ENCODE assay signal across 8 cellular contexts in genomic region chr15:45162771-45163507, GRCh38. TPM values are rescaled to one million over a fixed set of nuclear protein-coding genes. Genes with fewer than 3 reads are reported as not detected.
DNase-seq lines count a peak whose midpoint lies in the region; ATAC-seq, FAIRE-seq and TF ChIP-seq lines count a peak whose summit lies in the region.

No MANE protein-coding gene starts in this region.

- no peak for TF ChIP-seq EP300 in HepG2 (IDR thresholded peaks at IDR 0.05; ENCODE audit: low read depth in 2 of 2, low read length in 2 of 2)
- no peak for TF ChIP-seq EP300 in HepG2 (CRISPR knock-in tag; IDR thresholded peaks at IDR 0.05; ENCODE audit: borderline replicate concordance)

- H3K36me3 ChIP-seq in DND-41 (ENCODE audit: insufficient read depth, low read length): no peaks in the 10 kb centered on the region
- no peaks in the 10 kb centered on the region for H3K36me3 ChIP-seq in HepG2 (replicated peaks in 1 of 2; ENCODE audit: control insufficient read depth in 1 of 2, insufficient read depth in 2 of 2, low read length in 2 of 2)

- H3K4me3 ChIP-seq in DND-41 (ENCODE audit: low read depth in 1 of 2, low read length in 2 of 2) (no peak overlapping the region), HepG2 (replicated peaks in 1 of 3; ENCODE audit: insufficient read depth in 1 of 3, low read depth in 2 of 3, low read length in 3 of 3) (no peak overlapping the region; a peak in 1 of 6 replicates)

- H3K27ac ChIP-seq in DND-41 (ENCODE audit: low read length) (no peak overlapping the region), HepG2 (ENCODE audit: extremely low read length, insufficient read depth, low read length) (no peak overlapping the region)

- H3K9ac ChIP-seq in DND-41 (ENCODE audit: low read depth, low read length): no peak overlapping the region
- no peak overlapping the region for H3K9ac ChIP-seq in HepG2 (ENCODE audit: insufficient read depth, low read depth, low read length)

- H3K9me3 ChIP-seq in DND-41 (ENCODE audit: insufficient read depth, low read length, severe bottlenecking) (no peaks in the 10 kb centered on the region), HepG2 (ENCODE audit: low read length) (no peaks in the 10 kb centered on the region)

- in situ Hi-C loops in HepG2 (cut with HindIII; ENCODE audit: extremely low pct_ligation_motif_present, low pct_unique_long_range_greater_than_20kb): loop anchor here (5.0 kb wide), 2 partner anchors 99 to 239 kb away; a partner anchor contains a TSS

- H3K79me2 ChIP-seq in DND-41 (ENCODE audit: insufficient read depth, low read length) (peaks cover 8% of the 10 kb centered on the region), HepG2 (ENCODE audit: insufficient read depth, low read length) (no peaks in the 10 kb centered on the region)

- no peak overlapping the region for H3K27ac Mint-ChIP-seq in activated CD4-positive, alpha-beta T cell treated with anti-CD3 and anti-CD28 coated beads, Interleukin-2, amount 10 ng/mL, durations not matched to agents 7 days and 5 days
- H3K27ac Mint-ChIP-seq in dendritic cell treated with granulocyte-macrophage colony-stimulating factor and Interleukin-4, amounts not matched to agents 40 ng/mL and 50 ng/mL, for 4 days: peak overlapping the region; percentile 93

- no peaks in the 10 kb centered on the region for H3K27me3 Mint-ChIP-seq in activated CD4-positive, alpha-beta T cell treated with anti-CD3 and anti-CD28 coated beads, Interleukin-2, amount 10 ng/mL, durations not matched to agents 7 days and 5 days
- H3K27me3 Mint-ChIP-seq in dendritic cell treated with granulocyte-macrophage colony-stimulating factor and Interleukin-4, amounts not matched to agents 40 ng/mL and 50 ng/mL, for 4 days: no peaks in the 10 kb centered on the region

- H3K27me3 ChIP-seq in DND-41 (ENCODE audit: insufficient read depth, low read length, poor library complexity): no peaks in the 10 kb centered on the region
- no peaks in the 10 kb centered on the region for H3K27me3 ChIP-seq in HepG2 (ENCODE audit: control insufficient read depth in 1 of 2, insufficient read depth in 2 of 2, low read length in 2 of 2)

- CTCF ChIA-PET in activated CD4-positive, alpha-beta T cell treated with anti-CD3 and anti-CD28 coated beads, Interleukin-2, amount 10 ng/mL, durations not matched to agents 7 days and 5 days (lab: Charles Lee): interaction anchor here (0.5 to 8.8 kb wide), 23 partner anchors 8 to 534 kb away, joined by 3 to 111 read pairs (median 4); no protein-coding TSS in a partner anchor
- CTCF ChIA-PET in HepG2 (lab: Yijun Ruan, JAX; ENCODE audit: low intra/inter-chr PET ratio, low total read pairs): interaction anchor here (0.7 to 2.3 kb wide), 5 partner anchors 42 to 294 kb away, joined by 3 to 16 read pairs (median 4); no protein-coding TSS in a partner anchor

- no peak for TF ChIP-seq POLR2A in HepG2 (IDR thresholded peaks at IDR 0.05; ENCODE audit: insufficient read depth in 1 of 2, low read depth in 2 of 2, low read length in 2 of 2)

- intact Hi-C loops in dendritic cell treated with granulocyte-macrophage colony-stimulating factor and Interleukin-4, amounts not matched to agents 40 ng/mL and 50 ng/mL, for 4 days (cut with micrococcal nuclease): loop anchor here (5.0 kb wide), 1 partner anchor 36 kb away; the partner anchor contains the start of genes DUOX1 and DUOXA1
- intact Hi-C loops in HepG2 (cut with micrococcal nuclease; ENCODE audit: unreplicated experiment): loop anchor here (2.0 to 5.0 kb wide), 3 partner anchors 38 to 294 kb away; a partner anchor contains a TSS

- TF ChIP-seq CTCF in DND-41 (IDR thresholded peaks at IDR 0.05; ENCODE audit: borderline replicate concordance, extremely low read depth, low read length, poor library complexity, severe bottlenecking) (peak; percentile 90), HepG2 (CRISPR knock-in tag; IDR thresholded peaks at IDR 0.05) (peak; percentile 98)

- H4K20me1 ChIP-seq in DND-41 (ENCODE audit: insufficient read depth, low read length): no peaks in the 10 kb centered on the region
- no peaks in the 10 kb centered on the region for H4K20me1 ChIP-seq in HepG2 (ENCODE audit: insufficient read depth, low read length)

- H3K4me3 Mint-ChIP-seq in activated CD4-positive, alpha-beta T cell treated with anti-CD3 and anti-CD28 coated beads, Interleukin-2, amount 10 ng/mL, durations not matched to agents 7 days and 5 days: no peak overlapping the region
- H3K4me3 Mint-ChIP-seq in dendritic cell treated with granulocyte-macrophage colony-stimulating factor and Interleukin-4, amounts not matched to agents 40 ng/mL and 50 ng/mL, for 4 days: peak overlapping the region; percentile 69

- H3K4me2 ChIP-seq in DND-41 (ENCODE audit: insufficient read depth, low read length) (no peak overlapping the region), HepG2 (ENCODE audit: low read depth, low read length) (peak overlapping the region; percentile 38; the same call in 1 of the 2 replicates)

- peak; percentile 94 for FAIRE-seq in HepG2 (lab: Jason Lieb, UNC)

- TF ChIP-seq RAD21 in HepG2 (CRISPR knock-in tag; IDR thresholded peaks at IDR 0.05): peak; percentile 96

- WGBS in HepG2 (ENCODE audit: low lambda C conversion rate): 0% methylated on average over 5 of the region's 7 CpGs

- peaks cover 2% of the 10 kb centered on the region for H3K36me3 Mint-ChIP-seq in activated CD4-positive, alpha-beta T cell treated with anti-CD3 and anti-CD28 coated beads, Interleukin-2, amount 10 ng/mL, durations not matched to agents 7 days and 5 days (ENCODE audit: low read depth)
- H3K36me3 Mint-ChIP-seq in dendritic cell treated with granulocyte-macrophage colony-stimulating factor and Interleukin-4, amounts not matched to agents 40 ng/mL and 50 ng/mL, for 4 days (ENCODE audit: low read depth): peaks cover 39% of the 10 kb centered on the region

- no TSS peak for BruUV-seq in HepG2 (replicated peaks; lab: Mats Ljungman, UMichigan)

- POLR2A ChIA-PET in activated CD4-positive, alpha-beta T cell treated with anti-CD3 and anti-CD28 coated beads, Interleukin-2, amount 10 ng/mL, durations not matched to agents 7 days and 5 days (lab: Charles Lee): interaction anchor here (0.6 kb wide), 1 partner anchor 206 kb away, joined by 3 read pairs; the partner anchor contains the start of gene TERB2
- POLR2A ChIA-PET in HepG2 (lab: Yijun Ruan, JAX): interaction anchor here (0.9 to 1.9 kb wide), 6 partner anchors 24 to 239 kb away, joined by 4 to 12 read pairs (median 5); partner anchors contain the start of gene SHF

- ATAC-seq in DND-41 (ENCODE audit: insufficient read depth, low read depth) (peak; percentile 63), HG02973 (IDR thresholded peaks at IDR 0.05; ENCODE audit: unreplicated experiment) (peak; percentile 36), HepG2 (peak; percentile 83), GM21528 (IDR thresholded peaks at IDR 0.05; ENCODE audit: low FRiP score, unreplicated experiment) (no peak)

- peak; percentile 74 for DNase-seq in DND-41
- peak; percentile 86 for DNase-seq in NCI-H524 treated with DMSO at 0.1 percent for 48 hours (lab: John Stamatoyannopoulos, UW)
- DNase-seq in activated CD4-positive, alpha-beta T cell treated with anti-CD3 and anti-CD28 coated beads, Interleukin-2, amount 10 ng/mL, durations not matched to agents 7 days and 5 days: peak; percentile 71
- peak; percentile 76 for DNase-seq in HepG2 (ENCODE audit: low spot score)
- peak; percentile 9 to 29 (median 28) for DNase-seq in stimulated activated CD4-positive, alpha-beta T cell treated with anti-CD3 and anti-CD28 coated beads, TNF-alpha, amount 100 ng/mL, for 1 hour (ENCODE audit: low read depth in 3 of 3, low spot score in 1 of 3)

- H3K4me1 Mint-ChIP-seq in activated CD4-positive, alpha-beta T cell treated with anti-CD3 and anti-CD28 coated beads, Interleukin-2, amount 10 ng/mL, durations not matched to agents 7 days and 5 days: peaks cover 20% of the 10 kb centered on the region
- H3K4me1 Mint-ChIP-seq in dendritic cell treated with granulocyte-macrophage colony-stimulating factor and Interleukin-4, amounts not matched to agents 40 ng/mL and 50 ng/mL, for 4 days (ENCODE audit: low read depth): peaks cover 79% of the 10 kb centered on the region

- H3K4me1 ChIP-seq in DND-41 (ENCODE audit: insufficient read depth, low read length) (peaks cover 21% of the 10 kb centered on the region), HepG2 (ENCODE audit: insufficient read depth, low read length) (peaks cover 41% of the 10 kb centered on the region)

- no peaks in the 10 kb centered on the region for H3K9me3 Mint-ChIP-seq in activated CD4-positive, alpha-beta T cell treated with anti-CD3 and anti-CD28 coated beads, Interleukin-2, amount 10 ng/mL, durations not matched to agents 7 days and 5 days
- H3K9me3 Mint-ChIP-seq in dendritic cell treated with granulocyte-macrophage colony-stimulating factor and Interleukin-4, amounts not matched to agents 40 ng/mL and 50 ng/mL, for 4 days: no peaks in the 10 kb centered on the region

- H2AFZ ChIP-seq in DND-41 (ENCODE audit: low read depth, low read length) (no peak overlapping the region), HepG2 (ENCODE audit: low read length) (no peak overlapping the region)

RNA-seq across cellular contexts. Expression of gene SHF, which starts 24.8 kb away (rescaled TPM):
- total RNA-seq in activated CD4-positive, alpha-beta T cell treated with anti-CD3 and anti-CD28 coated beads, Interleukin-2, amount 10 ng/mL, durations not matched to agents 7 days and 5 days: under 1 TPM; 0.79 to 0.92 TPM
- 16.8 and 25.5 TPM in 2 replicates for total RNA-seq in HepG2 (2016; rRNA removed; fragmentation: Illumina TruSeq; extraction: Trizol)
- total RNA-seq in HepG2 (2016; cell fraction: cytosol; rRNA removed; fragmentation: Illumina TruSeq; extraction: Trizol; ENCODE audit: low read depth): 12.8 and 14.1 TPM in 2 replicates
- total RNA-seq in HepG2 (2016; cell fraction: insoluble cytoplasmic fraction; rRNA removed; fragmentation: Illumina TruSeq; extraction: Trizol): 14.2 and 23.0 TPM in 2 replicates
- 21.8 and 26.1 TPM in 2 replicates for total RNA-seq in HepG2 (2016; cell fraction: membrane; rRNA removed; fragmentation: Illumina TruSeq; extraction: Trizol)
- total RNA-seq in HepG2 (2016; cell fraction: nucleus; rRNA removed; fragmentation: Illumina TruSeq; extraction: Trizol): 19.6 and 27.1 TPM in 2 replicates
- 20.9 and 21.4 TPM in 2 replicates for polyA plus RNA-seq in HepG2 (2011; rRNA removed)
- 13.0 and 16.7 TPM in 2 replicates for polyA plus RNA-seq in HepG2 (2011; cell fraction: cytosol; rRNA removed)
- 19.6 and 22.5 TPM in 2 replicates for polyA plus RNA-seq in HepG2 (2011; cell fraction: nucleus; rRNA removed)
- polyA plus RNA-seq in HepG2 (2012): 20.3 and 23.9 TPM in 2 replicates
- 15.0 and 15.7 TPM in 2 replicates for polyA plus RNA-seq in HepG2 (2016; cell fraction: cytosol; fragmentation: Illumina TruSeq; extraction: Trizol; ENCODE audit: low read depth)
- polyA plus RNA-seq in HepG2 (2016; cell fraction: insoluble cytoplasmic fraction; fragmentation: Illumina TruSeq; extraction: Trizol; ENCODE audit: low read depth): 20.8 and 23.0 TPM in 2 replicates
- polyA plus RNA-seq in HepG2 (2016; cell fraction: membrane; fragmentation: Illumina TruSeq; extraction: Trizol; ENCODE audit: low read depth): 19.3 and 22.0 TPM in 2 replicates
- polyA plus RNA-seq in HepG2 (2016; cell fraction: nucleus; fragmentation: Illumina TruSeq; extraction: Trizol; ENCODE audit: insufficient read depth, low read depth): 27.9 and 28.2 TPM in 2 replicates
- polyA minus RNA-seq in HepG2 (2011; rRNA and poly(A)+ RNA removed; ENCODE audit: low replicate concordance): 3.7 and 33.1 TPM in 2 replicates
- 10.0 and 13.8 TPM in 2 replicates for polyA minus RNA-seq in HepG2 (2011; cell fraction: cytosol; rRNA and poly(A)+ RNA removed)
- 18.3 and 18.9 TPM in 2 replicates for polyA minus RNA-seq in HepG2 (2011; cell fraction: nucleus; rRNA and poly(A)+ RNA removed)

RNA-seq across cellular contexts. Expression of gene DUOX1, which starts 33.1 kb away (rescaled TPM):
- not detected for total RNA-seq in activated CD4-positive, alpha-beta T cell treated with anti-CD3 and anti-CD28 coated beads, Interleukin-2, amount 10 ng/mL, durations not matched to agents 7 days and 5 days
- total RNA-seq in HepG2 (2016; rRNA removed; fragmentation: Illumina TruSeq; extraction: Trizol): not detected in 2 replicates
- total RNA-seq in HepG2 (2016; cell fraction: cytosol; rRNA removed; fragmentation: Illumina TruSeq; extraction: Trizol; ENCODE audit: low read depth): not detected in 2 replicates
- not detected in 2 replicates for total RNA-seq in HepG2 (2016; cell fraction: insoluble cytoplasmic fraction; rRNA removed; fragmentation: Illumina TruSeq; extraction: Trizol)
- total RNA-seq in HepG2 (2016; cell fraction: membrane; rRNA removed; fragmentation: Illumina TruSeq; extraction: Trizol): not detected in 2 replicates
- total RNA-seq in HepG2 (2016; cell fraction: nucleus; rRNA removed; fragmentation: Illumina TruSeq; extraction: Trizol): not detected in 2 replicates
- polyA plus RNA-seq in HepG2 (2011; rRNA removed): 0.03 TPM in 1 of 2 replicates, not detected in the other
- polyA plus RNA-seq in HepG2 (2011; cell fraction: cytosol; rRNA removed): not detected in 2 replicates
- polyA plus RNA-seq in HepG2 (2011; cell fraction: nucleus; rRNA removed): 0.03 TPM in 1 of 2 replicates, not detected in the other
- 0.28 and 0.65 TPM in 2 replicates for polyA plus RNA-seq in HepG2 (2012)
- polyA plus RNA-seq in HepG2 (2016; cell fraction: cytosol; fragmentation: Illumina TruSeq; extraction: Trizol; ENCODE audit: low read depth): not detected in 2 replicates
- 0.13 TPM in 1 of 2 replicates, not detected in the other for polyA plus RNA-seq in HepG2 (2016; cell fraction: insoluble cytoplasmic fraction; fragmentation: Illumina TruSeq; extraction: Trizol; ENCODE audit: low read depth)
- not detected in 2 replicates for polyA plus RNA-seq in HepG2 (2016; cell fraction: membrane; fragmentation: Illumina TruSeq; extraction: Trizol; ENCODE audit: low read depth)
- polyA plus RNA-seq in HepG2 (2016; cell fraction: nucleus; fragmentation: Illumina TruSeq; extraction: Trizol; ENCODE audit: insufficient read depth, low read depth): not detected in 2 replicates
- 0.47 TPM in 1 of 2 replicates, not detected in the other for polyA minus RNA-seq in HepG2 (2011; rRNA and poly(A)+ RNA removed; ENCODE audit: low replicate concordance)
- not detected in 2 replicates for polyA minus RNA-seq in HepG2 (2011; cell fraction: cytosol; rRNA and poly(A)+ RNA removed)
- not detected in 2 replicates for polyA minus RNA-seq in HepG2 (2011; cell fraction: nucleus; rRNA and poly(A)+ RNA removed)

RNA-seq across cellular contexts. Expression of gene DUOXA1, which starts 33.3 kb away (rescaled TPM):
- total RNA-seq in activated CD4-positive, alpha-beta T cell treated with anti-CD3 and anti-CD28 coated beads, Interleukin-2, amount 10 ng/mL, durations not matched to agents 7 days and 5 days: not detected
- not detected in 2 replicates for total RNA-seq in HepG2 (2016; rRNA removed; fragmentation: Illumina TruSeq; extraction: Trizol)
- total RNA-seq in HepG2 (2016; cell fraction: cytosol; rRNA removed; fragmentation: Illumina TruSeq; extraction: Trizol; ENCODE audit: low read depth): not detected in 2 replicates
- not detected in 2 replicates for total RNA-seq in HepG2 (2016; cell fraction: insoluble cytoplasmic fraction; rRNA removed; fragmentation: Illumina TruSeq; extraction: Trizol)
- total RNA-seq in HepG2 (2016; cell fraction: membrane; rRNA removed; fragmentation: Illumina TruSeq; extraction: Trizol): not detected in 2 replicates
- not detected in 2 replicates for total RNA-seq in HepG2 (2016; cell fraction: nucleus; rRNA removed; fragmentation: Illumina TruSeq; extraction: Trizol)
- polyA plus RNA-seq in HepG2 (2011; rRNA removed): 0.10 TPM in 1 of 2 replicates, not detected in the other
- 0.03 and 0.07 TPM in 2 replicates for polyA plus RNA-seq in HepG2 (2011; cell fraction: cytosol; rRNA removed)
- 0.14 TPM in 1 of 2 replicates, not detected in the other for polyA plus RNA-seq in HepG2 (2011; cell fraction: nucleus; rRNA removed)
- polyA plus RNA-seq in HepG2 (2012): 0.19 TPM in 1 of 2 replicates, not detected in the other
- polyA plus RNA-seq in HepG2 (2016; cell fraction: cytosol; fragmentation: Illumina TruSeq; extraction: Trizol; ENCODE audit: low read depth): not detected in 2 replicates
- not detected in 2 replicates for polyA plus RNA-seq in HepG2 (2016; cell fraction: insoluble cytoplasmic fraction; fragmentation: Illumina TruSeq; extraction: Trizol; ENCODE audit: low read depth)
- polyA plus RNA-seq in HepG2 (2016; cell fraction: membrane; fragmentation: Illumina TruSeq; extraction: Trizol; ENCODE audit: low read depth): not detected in 2 replicates
- not detected in 2 replicates for polyA plus RNA-seq in HepG2 (2016; cell fraction: nucleus; fragmentation: Illumina TruSeq; extraction: Trizol; ENCODE audit: insufficient read depth, low read depth)
- 0.14 TPM in 2 replicates for polyA minus RNA-seq in HepG2 (2011; rRNA and poly(A)+ RNA removed; ENCODE audit: low replicate concordance)
- not detected in 2 replicates for polyA minus RNA-seq in HepG2 (2011; cell fraction: cytosol; rRNA and poly(A)+ RNA removed)
- not detected in 2 replicates for polyA minus RNA-seq in HepG2 (2011; cell fraction: nucleus; rRNA and poly(A)+ RNA removed)

RNA-seq across cellular contexts. Expression of gene DUOXA2, which starts 48.8 kb away (rescaled TPM):
- not detected for total RNA-seq in activated CD4-positive, alpha-beta T cell treated with anti-CD3 and anti-CD28 coated beads, Interleukin-2, amount 10 ng/mL, durations not matched to agents 7 days and 5 days
- not detected in 2 replicates for total RNA-seq in HepG2 (2016; rRNA removed; fragmentation: Illumina TruSeq; extraction: Trizol)
- total RNA-seq in HepG2 (2016; cell fraction: cytosol; rRNA removed; fragmentation: Illumina TruSeq; extraction: Trizol; ENCODE audit: low read depth): not detected in 2 replicates
- not detected in 2 replicates for total RNA-seq in HepG2 (2016; cell fraction: insoluble cytoplasmic fraction; rRNA removed; fragmentation: Illumina TruSeq; extraction: Trizol)
- total RNA-seq in HepG2 (2016; cell fraction: membrane; rRNA removed; fragmentation: Illumina TruSeq; extraction: Trizol): not detected in 2 replicates
- not detected in 2 replicates for total RNA-seq in HepG2 (2016; cell fraction: nucleus; rRNA removed; fragmentation: Illumina TruSeq; extraction: Trizol)
- 0.32 and 0.61 TPM in 2 replicates for polyA plus RNA-seq in HepG2 (2011; rRNA removed)
- 0.27 TPM in 2 replicates for polyA plus RNA-seq in HepG2 (2011; cell fraction: cytosol; rRNA removed)
- 0.90 and 1.2 TPM in 2 replicates for polyA plus RNA-seq in HepG2 (2011; cell fraction: nucleus; rRNA removed)
- 0.12 and 0.71 TPM in 2 replicates for polyA plus RNA-seq in HepG2 (2012)
- polyA plus RNA-seq in HepG2 (2016; cell fraction: cytosol; fragmentation: Illumina TruSeq; extraction: Trizol; ENCODE audit: low read depth): not detected in 2 replicates
- not detected in 2 replicates for polyA plus RNA-seq in HepG2 (2016; cell fraction: insoluble cytoplasmic fraction; fragmentation: Illumina TruSeq; extraction: Trizol; ENCODE audit: low read depth)
- polyA plus RNA-seq in HepG2 (2016; cell fraction: membrane; fragmentation: Illumina TruSeq; extraction: Trizol; ENCODE audit: low read depth): not detected in 2 replicates
- not detected in 2 replicates for polyA plus RNA-seq in HepG2 (2016; cell fraction: nucleus; fragmentation: Illumina TruSeq; extraction: Trizol; ENCODE audit: insufficient read depth, low read depth)
- polyA minus RNA-seq in HepG2 (2011; rRNA and poly(A)+ RNA removed; ENCODE audit: low replicate concordance): 0.32 TPM in 1 of 2 replicates, not detected in the other
- not detected in 2 replicates for polyA minus RNA-seq in HepG2 (2011; cell fraction: cytosol; rRNA and poly(A)+ RNA removed)
- polyA minus RNA-seq in HepG2 (2011; cell fraction: nucleus; rRNA and poly(A)+ RNA removed): 0.37 TPM in 1 of 2 replicates, not detected in the other

RNA-seq across cellular contexts. Expression of gene DUOX2, which starts 49.0 kb away (rescaled TPM):
- under 1 TPM in 1 of 2 experiments, not detected in 1; 0.02 TPM for total RNA-seq in activated CD4-positive, alpha-beta T cell treated with anti-CD3 and anti-CD28 coated beads, Interleukin-2, amount 10 ng/mL, durations not matched to agents 7 days and 5 days
- not detected in 2 replicates for total RNA-seq in HepG2 (2016; rRNA removed; fragmentation: Illumina TruSeq; extraction: Trizol)
- total RNA-seq in HepG2 (2016; cell fraction: cytosol; rRNA removed; fragmentation: Illumina TruSeq; extraction: Trizol; ENCODE audit: low read depth): not detected in 2 replicates
- not detected in 2 replicates for total RNA-seq in HepG2 (2016; cell fraction: insoluble cytoplasmic fraction; rRNA removed; fragmentation: Illumina TruSeq; extraction: Trizol)
- total RNA-seq in HepG2 (2016; cell fraction: membrane; rRNA removed; fragmentation: Illumina TruSeq; extraction: Trizol): not detected in 2 replicates
- total RNA-seq in HepG2 (2016; cell fraction: nucleus; rRNA removed; fragmentation: Illumina TruSeq; extraction: Trizol): not detected in 2 replicates
- polyA plus RNA-seq in HepG2 (2011; rRNA removed): 0.08 and 0.27 TPM in 2 replicates
- polyA plus RNA-seq in HepG2 (2011; cell fraction: cytosol; rRNA removed): 0.04 and 0.06 TPM in 2 replicates
- polyA plus RNA-seq in HepG2 (2011; cell fraction: nucleus; rRNA removed): 1.3 and 1.5 TPM in 2 replicates
- polyA plus RNA-seq in HepG2 (2012): 0.09 and 0.39 TPM in 2 replicates
- polyA plus RNA-seq in HepG2 (2016; cell fraction: cytosol; fragmentation: Illumina TruSeq; extraction: Trizol; ENCODE audit: low read depth): not detected in 2 replicates
- not detected in 2 replicates for polyA plus RNA-seq in HepG2 (2016; cell fraction: insoluble cytoplasmic fraction; fragmentation: Illumina TruSeq; extraction: Trizol; ENCODE audit: low read depth)
- not detected in 2 replicates for polyA plus RNA-seq in HepG2 (2016; cell fraction: membrane; fragmentation: Illumina TruSeq; extraction: Trizol; ENCODE audit: low read depth)
- polyA plus RNA-seq in HepG2 (2016; cell fraction: nucleus; fragmentation: Illumina TruSeq; extraction: Trizol; ENCODE audit: insufficient read depth, low read depth): not detected in 2 replicates
- polyA minus RNA-seq in HepG2 (2011; rRNA and poly(A)+ RNA removed; ENCODE audit: low replicate concordance): 0.02 and 0.16 TPM in 2 replicates
- polyA minus RNA-seq in HepG2 (2011; cell fraction: cytosol; rRNA and poly(A)+ RNA removed): 0.09 and 0.30 TPM in 2 replicates
- polyA minus RNA-seq in HepG2 (2011; cell fraction: nucleus; rRNA and poly(A)+ RNA removed): 0.39 and 0.62 TPM in 2 replicates

Comparison
In these comparisons a context has a peak if more than half of its experiments do, and no peak if none do; other contexts are left out.
1. DNase-seq: peak in every context shown above with its lines; median percentile 86 in NCI-H524 treated with DMSO at 0.1 percent for 48 hours; 76 in HepG2; 74 in DND-41; 71 in activated CD4-positive, alpha-beta T cell treated with anti-CD3 and anti-CD28 coated beads, Interleukin-2, amount 10 ng/mL, durations not matched to agents 7 days and 5 days; 28 in stimulated activated CD4-positive, alpha-beta T cell treated with anti-CD3 and anti-CD28 coated beads, TNF-alpha, amount 100 ng/mL, for 1 hour.
2. RNA of gene SHF, which starts 24.8 kb away (total RNA-seq): 12.8 to 27.1 TPM in HepG2; 0.79 to 0.92 TPM in activated CD4-positive, alpha-beta T cell treated with anti-CD3 and anti-CD28 coated beads, Interleukin-2, amount 10 ng/mL, durations not matched to agents 7 days and 5 days; every median in the first group is over 4 times any median in the second.